Comparison of ENCODE assay signal across 8 cellular contexts in genomic region chr7:66140924-66141323, GRCh38. TPM values are rescaled to one million over a fixed set of nuclear protein-coding genes. Genes with fewer than 3 reads are reported as not detected.
DNase-seq lines count a peak whose midpoint lies in the region; ATAC-seq and TF ChIP-seq lines count a peak whose summit lies in the region.

No MANE protein-coding gene starts in this region.

- peaks cover 68% of the 10 kb centered on the region for H3K36me3 Mint-ChIP-seq in central memory CD8-positive, alpha-beta T cell (ENCODE audit: insufficient read depth)

- no peak for ATAC-seq in central memory CD8-positive, alpha-beta T cell (replicated peaks; ENCODE audit: extremely low read depth, poor library complexity, severe bottlenecking)
- peak; percentile 75 for ATAC-seq in left lobe of liver

- no peaks in the 10 kb centered on the region for H3K9me3 Mint-ChIP-seq in central memory CD8-positive, alpha-beta T cell

- no peak overlapping the region for H3K4me3 Mint-ChIP-seq in central memory CD8-positive, alpha-beta T cell

- peak overlapping the region; percentile 35 for H3K27ac Mint-ChIP-seq in central memory CD8-positive, alpha-beta T cell (ENCODE audit: low read depth)

- no peaks in the 10 kb centered on the region for H3K27me3 Mint-ChIP-seq in central memory CD8-positive, alpha-beta T cell

- H3K4me3 ChIP-seq in MG63, result no peak overlapping the region
- no peak overlapping the region for H3K4me3 ChIP-seq in tibial artery

- TF ChIP-seq CTCF in AG09319 (IDR thresholded peaks at IDR 0.05; ENCODE audit: low read depth, low read length) (peak; percentile 86), tibial artery (IDR thresholded peaks at IDR 0.05) (peak; percentile 24 to 27)

- H3K27me3 ChIP-seq in MG63, result no peaks in the 10 kb centered on the region
- no peaks in the 10 kb centered on the region for H3K27me3 ChIP-seq in tibial artery

- intact Hi-C loops in tibial artery (cut with DNase I; ENCODE audit: low total_unique reads), result no loop called here

- DNase-seq in AG09319 (ENCODE audit: extremely low read depth, low read depth), result peak; percentile 61
- peak; percentile 50 for DNase-seq in MG63
- DNase-seq in central memory CD8-positive, alpha-beta T cell (ENCODE audit: low spot score in 2 of 2), result no peak
- peak; percentile 71 for DNase-seq in left lobe of liver (ENCODE audit: low spot score)
- peak in 1 of 2 donors; percentile 68 for DNase-seq in tibial artery
- no peak for DNase-seq in GM19238 (ENCODE audit: insufficient read length, low spot score)
- no peak for DNase-seq in NOMO-1 treated with DMSO at 0.1 percent for 48 hours (lab: John Stamatoyannopoulos, UW; ENCODE audit: unreplicated experiment)
- DNase-seq in DMS114 treated with DMSO at 0.1 percent for 48 hours (lab: John Stamatoyannopoulos, UW; ENCODE audit: unreplicated experiment), result no peak

- H3K27ac ChIP-seq in tibial artery, result no peak overlapping the region

- peaks cover 30% of the 10 kb centered on the region for H3K36me3 ChIP-seq in MG63
- peaks cover 23 to 64% (median 50%) of the 10 kb centered on the region in 3 donors for H3K36me3 ChIP-seq in tibial artery

- H3K4me1 ChIP-seq in tibial artery, result no peaks in the 10 kb centered on the region

- H3K9me3 ChIP-seq in MG63 (no peaks in the 10 kb centered on the region), tibial artery (no peaks in the 10 kb centered on the region)

- peaks cover 13% of the 10 kb centered on the region for H3K4me1 Mint-ChIP-seq in central memory CD8-positive, alpha-beta T cell

RNA-seq across cellular contexts. Expression of gene CRCP, which starts 26.3 kb away (rescaled TPM):
- 35.9 and 66.9 TPM in 2 replicates for total RNA-seq in MG63 (2014; rRNA removed; shearing (Covaris generic); ENCODE audit: low replicate concordance)
- total RNA-seq in left lobe of liver, result 17.5 TPM

Comparison
In these comparisons a context has a peak if more than half of its experiments do, and no peak if none do; other contexts are left out.
1. DNase-seq: peak in AG09319 (single experiment), MG63 (single experiment) and left lobe of liver (single experiment); none in central memory CD8-positive, alpha-beta T cell (0 of 2), GM19238 (single experiment), NOMO-1 treated with DMSO at 0.1 percent for 48 hours (single experiment) and DMS114 treated with DMSO at 0.1 percent for 48 hours (single experiment).